17 cellular contexts compared by ENCODE assay signal in the genomic region with DNA sequence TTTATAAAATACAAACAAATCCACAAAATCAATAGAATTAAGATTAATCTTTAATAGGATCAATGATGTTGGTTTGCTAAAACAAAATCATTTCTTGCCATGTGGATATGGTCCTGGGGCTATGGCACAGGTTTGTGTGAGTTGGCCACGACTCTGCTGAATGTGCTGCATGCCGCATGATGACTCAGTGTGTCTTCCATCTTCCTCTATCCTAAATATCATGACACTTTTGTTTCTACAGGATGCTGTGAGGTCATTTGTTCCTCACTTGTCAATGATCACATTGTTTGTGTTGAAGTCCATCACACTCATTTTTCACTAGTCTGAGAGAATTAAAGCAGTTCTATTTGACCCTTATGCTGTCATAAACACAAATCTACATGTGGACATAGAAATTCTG.
DNase-seq lines count a peak whose midpoint lies in the region; ATAC-seq and TF ChIP-seq lines count a peak whose summit lies in the region.
"Had no signal": no experiment of that assay in that cellular context is flagged by ENCODE, and none has a peak within 500 bp of the region (broad histone marks: within the 10 kb centered on the region; RNA-seq: fewer than 3 reads in every experiment).

No MANE protein-coding gene starts in this region.

- no peaks in the 10 kb centered on the region for H4K20me1 ChIP-seq in fibroblast of lung (ENCODE audit: control insufficient read depth, extremely low read depth, insufficient read depth, low read length)
- H4K20me1 ChIP-seq: BLaER1 treated with 17β-estradiol and CSF1 and Interleukin-3, amounts not matched to agents 10 nM and 100 nM had no signal

- no peak for ATAC-seq in aorta (ENCODE audit: low FRiP score)
- ATAC-seq: T-helper 17 cell had no signal

- H3K9me3 ChIP-seq in HEK293 (ENCODE audit: control insufficient read depth, insufficient read depth, low read depth, low read length) (no peaks in the 10 kb centered on the region), fibroblast of lung (ENCODE audit: control insufficient read depth, insufficient read depth, low read depth, low read length) (no peaks in the 10 kb centered on the region), ovary (no peaks in the 10 kb centered on the region), aorta (ENCODE audit: control insufficient read depth, low read length) (no peaks in the 10 kb centered on the region)
- H3K9me3 ChIP-seq: adrenal gland; BLaER1 treated with 17β-estradiol and CSF1 and Interleukin-3, amounts not matched to agents 10 nM and 100 nM; testis had no signal

- no peak overlapping the region for H2AFZ ChIP-seq in fibroblast of lung (ENCODE audit: low read length)

- H3K79me2 ChIP-seq in fibroblast of lung (ENCODE audit: control insufficient read depth, insufficient read depth, low read length): no peaks in the 10 kb centered on the region

- no peak for TF ChIP-seq POLR2A in ovary (IDR thresholded peaks at IDR 0.05)

- POLR2A ChIA-PET in HEK293 (lab: Yijun Ruan, JAX): no interaction called here

- intact Hi-C loops in ovary (cut with DNase I) (loop anchor here in 1 of 4 donors (10.0 kb wide), 1 partner anchor 230 kb away; no protein-coding TSS in a partner anchor), aorta (cut with DNase I) (loop anchor here in 1 of 2 donors (2.0 kb wide), 1 partner anchor 92 kb away; no protein-coding TSS in a partner anchor)

- CTCF ChIA-PET in HEK293 (lab: Yijun Ruan, JAX): interaction anchor here (0.5 to 10.2 kb wide), 4 partner anchors 15 to 762 kb away, joined by 3 to 150 read pairs (median 93); no protein-coding TSS in a partner anchor

- H3K9ac ChIP-seq in fibroblast of lung (ENCODE audit: insufficient read depth, low read length): no peak overlapping the region
- H3K9ac ChIP-seq: BLaER1 treated with 17β-estradiol and CSF1 and Interleukin-3, amounts not matched to agents 10 nM and 100 nM had no signal

- 79 to 87% (median 81%) methylated on average over 2 of the region's 2 CpGs for WGBS in ovary, 3 donors
- WGBS in aorta, 2 donors: 86 to 89% methylated on average over 2 of the region's 2 CpGs

- H3K27me3 ChIP-seq in fibroblast of lung (ENCODE audit: control insufficient read depth, insufficient read depth, low read length) (no peaks in the 10 kb centered on the region), ovary (no peaks in the 10 kb centered on the region), aorta (ENCODE audit: control insufficient read depth in 1 of 2, insufficient read depth in 2 of 2, low read length in 1 of 2) (no peaks in the 10 kb centered on the region)
- H3K27me3 ChIP-seq: adrenal gland; BLaER1 treated with 17β-estradiol and CSF1 and Interleukin-3, amounts not matched to agents 10 nM and 100 nM; testis had no signal

- peak; percentile 64 for DNase-seq in RKO (ENCODE audit: low spot score)
- DNase-seq in fibroblast of lung (ENCODE audit: low read depth in 2 of 2): peak; percentile 47 to 64
- DNase-seq in superior temporal gyrus (ENCODE audit: extremely low spot score): peak; percentile 40
- DNase-seq in stimulated activated CD4-positive, alpha-beta T cell treated with anti-CD3 and anti-CD28 coated beads, Interleukin-1b, Interleukin-23, amount 100 ng/mL, for 48 hours: no peak
- no peak for DNase-seq in ovary
- DNase-seq in aorta: no peak
- DNase-seq: activated B cell treated with CpG ODN at 0.5 μM for 24 hours, adrenal gland, NCI-H1930, NCI-H446 treated with DMSO at 0.1 percent for 48 hours, posterior cingulate gyrus, SHP77, T-helper 17 cell, testis had no signal

- no peaks in the 10 kb centered on the region for H3K36me3 ChIP-seq in HEK293 (ENCODE audit: control insufficient read depth in 2 of 2, insufficient read depth in 1 of 2, low read length in 2 of 2)
- H3K36me3 ChIP-seq in fibroblast of lung (ENCODE audit: control insufficient read depth, insufficient read depth, low read length): no peaks in the 10 kb centered on the region
- no peaks in the 10 kb centered on the region for H3K36me3 ChIP-seq in ovary
- H3K36me3 ChIP-seq in aorta (ENCODE audit: control insufficient read depth in 1 of 2, insufficient read depth in 2 of 2, low read length in 1 of 2): no peaks in the 10 kb centered on the region
- H3K36me3 ChIP-seq: adrenal gland; BLaER1 treated with 17β-estradiol and CSF1 and Interleukin-3, amounts not matched to agents 10 nM and 100 nM had no signal

- no peak overlapping the region for H3K4me2 ChIP-seq in fibroblast of lung (ENCODE audit: extremely low read depth, insufficient read depth, low read length)
- H3K4me2 ChIP-seq: smooth muscle cell had no signal

- TF ChIP-seq CTCF in HEK293 (tag by site-specific recombination; IDR thresholded peaks at IDR 0.05) (no peak), fibroblast of lung (conservative IDR thresholded peaks at IDR 0.05 in 1 of 2, IDR thresholded peaks at IDR 0.05 in 1 of 2; ENCODE audit: low read depth in 1 of 2, low read length in 2 of 2) (no peak), ovary (IDR thresholded peaks at IDR 0.05) (no peak)

- H3K4me1 ChIP-seq in HEK293 (ENCODE audit: control insufficient read depth, insufficient read depth, low read length): no peaks in the 10 kb centered on the region
- H3K4me1 ChIP-seq in fibroblast of lung (ENCODE audit: control insufficient read depth, extremely low read depth, insufficient read depth, low read length): peaks cover 14% of the 10 kb centered on the region
- H3K4me1 ChIP-seq in ovary (ENCODE audit: insufficient read depth): no peaks in the 10 kb centered on the region
- H3K4me1 ChIP-seq in aorta (ENCODE audit: control insufficient read depth in 1 of 2, insufficient read depth in 2 of 2, low read length in 2 of 2): no peaks in the 10 kb centered on the region
- H3K4me1 ChIP-seq: adrenal gland, testis had no signal

- no peak for TF ChIP-seq EP300 in ovary (IDR thresholded peaks at IDR 0.05)

- no peak overlapping the region for H3K4me3 ChIP-seq in HEK293 (ENCODE audit: low read depth, low read length)
- H3K4me3 ChIP-seq in fibroblast of lung (replicated peaks in 1 of 4; ENCODE audit: control extremely low read depth in 1 of 4, insufficient read depth in 1 of 4, low read depth in 3 of 4, low read length in 4 of 4): no peak overlapping the region
- no peak overlapping the region for H3K4me3 ChIP-seq in ovary
- no peak overlapping the region for H3K4me3 ChIP-seq in aorta (ENCODE audit: low read length in 2 of 2)
- H3K4me3 ChIP-seq: adrenal gland; BLaER1 treated with 17β-estradiol and CSF1 and Interleukin-3, amounts not matched to agents 10 nM and 100 nM; smooth muscle cell; testis had no signal

- H3K27ac ChIP-seq in HEK293 (ENCODE audit: extremely low read depth, low read depth, low read length) (no peak overlapping the region), fibroblast of lung (ENCODE audit: insufficient read depth, low read length) (no peak overlapping the region), ovary (no peak overlapping the region), aorta (ENCODE audit: low read depth in 1 of 2, low read length in 2 of 2) (no peak overlapping the region)
- H3K27ac ChIP-seq: adrenal gland; BLaER1 treated with 17β-estradiol and CSF1 and Interleukin-3, amounts not matched to agents 10 nM and 100 nM; testis had no signal

TF ChIP-seq in HEK293, 187 proteins besides CTCF, POLR2A, EP300 and RAD21:
- no peak for TF ChIP-seq ZNF23 (tag by site-specific recombination; IDR thresholded peaks at IDR 0.05; ENCODE audit: borderline replicate concordance)
- no peak for TF ChIP-seq ZNF324 (tag by site-specific recombination; IDR thresholded peaks at IDR 0.05)
- peak; percentile 44 for TF ChIP-seq ZNF629 (tag by site-specific recombination; IDR thresholded peaks at IDR 0.05)

Comparison
In these comparisons a context has a peak if more than half of its experiments do, and no peak if none do; other contexts are left out.
1. DNase-seq: peak in RKO (single experiment), fibroblast of lung (2 of 2) and superior temporal gyrus (single experiment); none in stimulated activated CD4-positive, alpha-beta T cell treated with anti-CD3 and anti-CD28 coated beads, Interleukin-1b, Interleukin-23, amount 100 ng/mL, for 48 hours (single experiment), ovary (0 of 5) and aorta (0 of 2).